Comparison of ENCODE assay signal across 11 cellular contexts in the genomic region with DNA sequence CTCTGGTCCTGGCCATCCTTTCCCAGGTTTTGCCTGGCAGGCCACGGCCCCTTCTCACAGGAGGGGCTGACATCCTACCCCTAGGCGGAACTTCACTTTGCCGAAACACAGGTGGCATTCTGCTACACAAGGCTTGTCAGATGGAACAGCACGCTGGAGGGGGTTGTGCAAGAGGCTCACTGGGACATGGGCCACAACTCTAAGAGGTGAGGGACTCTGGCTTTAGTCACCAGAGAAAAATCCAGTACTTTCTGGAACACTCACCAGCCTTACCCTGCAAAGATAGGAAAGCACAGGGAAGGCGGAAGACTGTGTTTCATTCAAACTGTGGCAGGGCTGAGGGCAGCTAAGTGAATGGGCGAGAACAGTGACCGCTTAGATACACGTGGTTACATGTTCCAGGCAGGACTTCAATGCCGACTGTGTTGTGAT. TPM values are rescaled to one million over a fixed set of nuclear protein-coding genes. Genes with fewer than 3 reads are reported as not detected.
DNase-seq lines count a peak whose midpoint lies in the region; ATAC-seq, FAIRE-seq and TF ChIP-seq lines count a peak whose summit lies in the region.
"Had no signal": no experiment of that assay in that cellular context is flagged by ENCODE, and none has a peak within 500 bp of the region (broad histone marks: within the 10 kb centered on the region; RNA-seq: fewer than 3 reads in every experiment).

No MANE protein-coding gene starts in this region.

- no peaks in the 10 kb centered on the region for H3K9me3 ChIP-seq in skeletal muscle satellite cell (replicated peaks; ENCODE audit: low read length)

- no peaks in the 10 kb centered on the region for H3K9me2 ChIP-seq in GM23338 (ENCODE audit: insufficient read depth)

- H3K79me2 ChIP-seq in GM23338 (replicated peaks; ENCODE audit: insufficient read depth): peaks cover 17% of the 10 kb centered on the region

- peak overlapping the region; percentile 80; the same call in 1 of the 2 replicates for H3K27ac Mint-ChIP-seq in GM23338
- peak overlapping the region in 4 of 5 experiments; percentile 52 to 76 (median 66) for H3K27ac Mint-ChIP-seq in brain
- no peak overlapping the region for H3K27ac Mint-ChIP-seq in activated CD4-positive, alpha-beta T cell treated with anti-CD3 and anti-CD28 coated beads for 36 hours
- no peak overlapping the region for H3K27ac Mint-ChIP-seq in activated T-cell treated with anti-CD3 and anti-CD28 coated beads, Interleukin-2, amount 50 U/mL, for 72 hours

- TF ChIP-seq CTCF in GM23338 (conservative IDR thresholded peaks at IDR 0.05; ENCODE audit: low read depth in 2 of 2) (no peak), brain (conservative IDR thresholded peaks at IDR 0.05) (no peak)

- H3K4me1 Mint-ChIP-seq in GM23338 (peaks cover 16% of the 10 kb centered on the region), brain (peaks cover 77% of the 10 kb centered on the region)
- peaks cover 12% of the 10 kb centered on the region for H3K4me1 Mint-ChIP-seq in activated CD4-positive, alpha-beta T cell treated with anti-CD3 and anti-CD28 coated beads for 36 hours
- peaks cover 25% of the 10 kb centered on the region for H3K4me1 Mint-ChIP-seq in activated T-cell treated with anti-CD3 and anti-CD28 coated beads, Interleukin-2, amount 50 U/mL, for 72 hours (ENCODE audit: low read depth)

- H3K27me3 Mint-ChIP-seq in GM23338 (ENCODE audit: insufficient read depth, low read depth, poor library complexity) (peaks cover 13% of the 10 kb centered on the region), brain (no peaks in the 10 kb centered on the region)
- no peaks in the 10 kb centered on the region for H3K27me3 Mint-ChIP-seq in activated CD4-positive, alpha-beta T cell treated with anti-CD3 and anti-CD28 coated beads for 36 hours
- H3K27me3 Mint-ChIP-seq in activated T-cell treated with anti-CD3 and anti-CD28 coated beads, Interleukin-2, amount 50 U/mL, for 72 hours (ENCODE audit: low read depth): peaks cover 5% of the 10 kb centered on the region

- H3K36me3 Mint-ChIP-seq in GM23338 (ENCODE audit: low read depth) (no peaks in the 10 kb centered on the region), brain (peaks cover 32% of the 10 kb centered on the region)
- H3K36me3 Mint-ChIP-seq in activated CD4-positive, alpha-beta T cell treated with anti-CD3 and anti-CD28 coated beads for 36 hours (ENCODE audit: low read depth): no peaks in the 10 kb centered on the region
- no peaks in the 10 kb centered on the region for H3K36me3 Mint-ChIP-seq in activated T-cell treated with anti-CD3 and anti-CD28 coated beads, Interleukin-2, amount 50 U/mL, for 72 hours (ENCODE audit: insufficient read depth in 2 of 2)

- H3K36me3 ChIP-seq in GM23338 (ENCODE audit: insufficient read depth): no peaks in the 10 kb centered on the region
- H3K36me3 ChIP-seq in skeletal muscle satellite cell (ENCODE audit: insufficient read depth, low read length): peaks cover 3% of the 10 kb centered on the region

- DNase-seq in GM23338 (ENCODE audit: low spot score) (no peak), hepatic stellate cell (ENCODE audit: low spot score) (peak; percentile 87), GM19239 (ENCODE audit: insufficient read length, low spot score) (no peak)
- no peak for DNase-seq in activated CD4-positive, alpha-beta T cell treated with anti-CD3 and anti-CD28 coated beads for 36 hours
- DNase-seq in activated T-cell treated with anti-CD3 and anti-CD28 coated beads, Interleukin-2, amount 50 U/mL, for 72 hours: no peak
- DNase-seq: GF-D8, MV-4-11, T-helper 1 cell had no signal

- H3K9me3 Mint-ChIP-seq in GM23338 (no peaks in the 10 kb centered on the region), brain (no peaks in the 10 kb centered on the region)
- no peaks in the 10 kb centered on the region for H3K9me3 Mint-ChIP-seq in activated CD4-positive, alpha-beta T cell treated with anti-CD3 and anti-CD28 coated beads for 36 hours (ENCODE audit: low read depth)
- H3K9me3 Mint-ChIP-seq in activated T-cell treated with anti-CD3 and anti-CD28 coated beads, Interleukin-2, amount 50 U/mL, for 72 hours: no peaks in the 10 kb centered on the region

- no peak for ATAC-seq in GM23338
- ATAC-seq in HG03159 (IDR thresholded peaks at IDR 0.05; ENCODE audit: unreplicated experiment): no peak
- no peak for ATAC-seq in activated CD4-positive, alpha-beta T cell treated with anti-CD3 and anti-CD28 coated beads for 36 hours
- ATAC-seq in activated T-cell treated with anti-CD3 and anti-CD28 coated beads, Interleukin-2, amount 50 U/mL, for 72 hours (replicated peaks in 1 of 2): no peak

- peak overlapping the region; percentile 4 for H3K9ac ChIP-seq in skeletal muscle satellite cell (ENCODE audit: low read depth, low read length)

- H3K4me1 ChIP-seq in GM23338 (ENCODE audit: insufficient read depth): no peaks in the 10 kb centered on the region
- peaks cover 67% of the 10 kb centered on the region for H3K4me1 ChIP-seq in skeletal muscle satellite cell (ENCODE audit: control insufficient read depth, insufficient read depth, low read length)

- H3K27ac ChIP-seq in GM23338 (ENCODE audit: low read depth): 0 out of 2 replicates have a peak overlapping the region, but pooled peaks have one; percentile 55

- H4K20me1 ChIP-seq in GM23338 (replicated peaks; ENCODE audit: insufficient read depth): no peaks in the 10 kb centered on the region; the same call in 1 of the 2 replicates

- H3F3A ChIP-seq in GM23338 (replicated peaks; ENCODE audit: low read depth): no peaks in the 10 kb centered on the region

- POLR2A ChIA-PET in activated CD4-positive, alpha-beta T cell treated with anti-CD3 and anti-CD28 coated beads for 36 hours (lab: Charles Lee): interaction anchor here (0.7 kb wide), 1 partner anchor 296 kb away, joined by 5 read pairs; no protein-coding TSS in a partner anchor

- intact Hi-C loops in activated CD4-positive, alpha-beta T cell treated with anti-CD3 and anti-CD28 coated beads for 36 hours (cut with DNase I, micrococcal nuclease): no loop called here

- CTCF ChIA-PET in activated CD4-positive, alpha-beta T cell treated with anti-CD3 and anti-CD28 coated beads for 36 hours (lab: Charles Lee): no interaction called here

- no peak overlapping the region for H3K4me3 Mint-ChIP-seq in GM23338
- no peak overlapping the region for H3K4me3 Mint-ChIP-seq in brain
- no peak overlapping the region for H3K4me3 Mint-ChIP-seq in activated CD4-positive, alpha-beta T cell treated with anti-CD3 and anti-CD28 coated beads for 36 hours
- H3K4me3 Mint-ChIP-seq in activated T-cell treated with anti-CD3 and anti-CD28 coated beads, Interleukin-2, amount 50 U/mL, for 72 hours: no peak overlapping the region

- no peak overlapping the region for H2AFZ ChIP-seq in GM23338

- FAIRE-seq in GM19239 (lab: Jason Lieb, UNC): no peak

- H3K27me3 ChIP-seq in GM23338 (ENCODE audit: insufficient read depth) (no peaks in the 10 kb centered on the region), skeletal muscle satellite cell (ENCODE audit: control insufficient read depth, insufficient read depth, low read length) (no peaks in the 10 kb centered on the region)

- H3K4me2 ChIP-seq in GM23338 (no peak overlapping the region), skeletal muscle satellite cell (ENCODE audit: low read length) (peak overlapping the region; percentile 40)

- H3K4me3 ChIP-seq in GM23338: no peak overlapping the region
- no peak overlapping the region for H3K4me3 ChIP-seq in skeletal muscle satellite cell (ENCODE audit: low read length)

TF ChIP-seq in GM23338, 12 proteins besides CTCF, POLR2A, EP300 and RAD21:
- TF ChIP-seq ZNF114 (CRISPR knock-in tag; IDR thresholded peaks at IDR 0.05): no peak

RNA-seq across cellular contexts. Expression of gene CDC42EP4, which starts 18.3 kb away (rescaled TPM):
- 16.2 and 19.9 TPM in 2 replicates for total RNA-seq in GM23338 (2014; rRNA removed; shearing (Covaris generic))
- polyA plus RNA-seq in GM23338 (2016; fragmentation: Nextera tagmentation; extraction: Ambion mirVana) (4.1 and 4.4 TPM in 2 replicates), brain (ENCODE audit: insufficient read depth, low read depth, low replicate concordance) (110 TPM)
- 36.2 and 40.2 TPM in 2 replicates for total RNA-seq in skeletal muscle satellite cell (2012; rRNA removed)
- under 1 TPM; 0.87 to 0.91 TPM for total RNA-seq in activated CD4-positive, alpha-beta T cell treated with anti-CD3 and anti-CD28 coated beads for 36 hours
- total RNA-seq in activated T-cell treated with anti-CD3 and anti-CD28 coated beads, Interleukin-2, amount 50 U/mL, for 72 hours: 1 to 10 TPM; 1.6 to 3.2 TPM

RNA-seq across cellular contexts. Expression of gene CPSF4L, which starts 31.8 kb away (rescaled TPM):
- not detected in 2 replicates for total RNA-seq in GM23338 (2014; rRNA removed; shearing (Covaris generic))
- polyA plus RNA-seq in GM23338 (2016; fragmentation: Nextera tagmentation; extraction: Ambion mirVana) (not detected in 2 replicates), brain (ENCODE audit: insufficient read depth, low read depth, low replicate concordance) (not detected)
- 0.25 TPM in 1 of 2 replicates, not detected in the other for total RNA-seq in skeletal muscle satellite cell (2012; rRNA removed)
- total RNA-seq in activated CD4-positive, alpha-beta T cell treated with anti-CD3 and anti-CD28 coated beads for 36 hours: not detected
- not detected for total RNA-seq in activated T-cell treated with anti-CD3 and anti-CD28 coated beads, Interleukin-2, amount 50 U/mL, for 72 hours

Comparison
In these comparisons a context has a peak if more than half of its experiments do, and no peak if none do; other contexts are left out.
1. H3K27ac Mint-ChIP-seq: peak in GM23338 (single experiment) and brain (4 of 5); none in activated CD4-positive, alpha-beta T cell treated with anti-CD3 and anti-CD28 coated beads for 36 hours (single experiment) and activated T-cell treated with anti-CD3 and anti-CD28 coated beads, Interleukin-2, amount 50 U/mL, for 72 hours (single experiment).